In genomic region chr12:12432373-12432772, GRCh38 we compare ENCODE assay signal across 10 cellular contexts.
A peak's percentile ranks its signal among the peaks of the same experiment; 100 is the strongest.
DNase-seq lines count a peak whose midpoint lies in the region; ATAC-seq and TF ChIP-seq lines count a peak whose summit lies in the region.
"Had no signal": no experiment of that assay in that cellular context is flagged by ENCODE, and none has a peak within 500 bp of the region (broad histone marks: within the 10 kb centered on the region; RNA-seq: fewer than 3 reads in every experiment).

No MANE protein-coding gene starts in this region.

- H3K27ac ChIP-seq in CD4-positive, alpha-beta memory T cell (ENCODE audit: low read depth, low read length) = no peak overlapping the region
- H3K27ac ChIP-seq in breast epithelium (peak overlapping the region; percentile 66 to 74), lung (ENCODE audit: low read depth in 1 of 2, low read length in 1 of 2) (no peak overlapping the region)

- intact Hi-C loops in CD4-positive, alpha-beta memory T cell (cut with micrococcal nuclease) = no loop called here
- intact Hi-C loops in breast epithelium (cut with DNase I; ENCODE audit: low total_unique reads) = no loop called here

- peaks cover 27% of the 10 kb centered on the region in 2 donors for H3K36me3 Mint-ChIP-seq in CD4-positive, alpha-beta memory T cell

- no peak for TF ChIP-seq CTCF in breast epithelium (IDR thresholded peaks at IDR 0.05)
- no peak for TF ChIP-seq CTCF in lung (IDR thresholded peaks at IDR 0.05; ENCODE audit: control extremely low read depth, extremely low read depth)

- peaks cover 59% of the 10 kb centered on the region for H3K4me1 ChIP-seq in CD4-positive, alpha-beta memory T cell (ENCODE audit: insufficient read depth, low read length)
- H3K4me1 ChIP-seq in breast epithelium (no peaks in the 10 kb centered on the region), lung (ENCODE audit: control insufficient read depth in 2 of 2, insufficient read depth in 2 of 2, low read length in 2 of 2) (peaks cover 0 to 8% of the 10 kb centered on the region in 2 donors)

- H3K9me3 Mint-ChIP-seq in CD4-positive, alpha-beta memory T cell = peaks cover 0 to 4% (median under 1%) of the 10 kb centered on the region in 8 donors

- POLR2A ChIA-PET in CD4-positive, alpha-beta memory T cell (lab: Charles Lee; ENCODE audit: partially characterized antibody) = interaction anchor here (0.7 to 14.9 kb wide), 5 partner anchors 10 to 71 kb away, joined by 3 to 252 read pairs (median 12); no protein-coding TSS in a partner anchor

- H3K27me3 ChIP-seq in CD4-positive, alpha-beta memory T cell (ENCODE audit: insufficient read depth, low read length) = no peaks in the 10 kb centered on the region
- H3K27me3 ChIP-seq in breast epithelium = no peaks in the 10 kb centered on the region
- no peaks in the 10 kb centered on the region for H3K27me3 ChIP-seq in lung (ENCODE audit: control insufficient read depth, insufficient read depth)

- peaks cover 45 to 90% (median 56%) of the 10 kb centered on the region in 4 donors for H3K4me1 Mint-ChIP-seq in CD4-positive, alpha-beta memory T cell

- no peaks in the 10 kb centered on the region for H3K9me3 ChIP-seq in CD4-positive, alpha-beta memory T cell (ENCODE audit: control insufficient read depth in 1 of 2, low read length in 2 of 2)
- H3K9me3 ChIP-seq in breast epithelium (no peaks in the 10 kb centered on the region), lung (ENCODE audit: control insufficient read depth in 2 of 2, insufficient read depth in 1 of 2, low read length in 1 of 2) (no peaks in the 10 kb centered on the region)

- H3K36me3 ChIP-seq in CD4-positive, alpha-beta memory T cell (ENCODE audit: insufficient read depth, low read length) = no peaks in the 10 kb centered on the region
- H3K36me3 ChIP-seq in breast epithelium = no peaks in the 10 kb centered on the region
- H3K36me3 ChIP-seq in lung (ENCODE audit: control insufficient read depth in 2 of 2, insufficient read depth in 2 of 2, low read length in 2 of 2) = peaks cover 0 to 3% of the 10 kb centered on the region in 2 donors

- H3K27me3 Mint-ChIP-seq in CD4-positive, alpha-beta memory T cell = no peaks in the 10 kb centered on the region

- ATAC-seq in lung (ENCODE audit: insufficient read depth, low FRiP score) (peak; percentile 14), GM18498 (IDR thresholded peaks at IDR 0.05; ENCODE audit: unreplicated experiment) (no peak), HG02885 (IDR thresholded peaks at IDR 0.05; ENCODE audit: poor library complexity, unreplicated experiment) (no peak)

- peak overlapping the region in 6 of 8 donors; percentile 6 to 82 (median 45) for H3K4me3 Mint-ChIP-seq in CD4-positive, alpha-beta memory T cell

- DNase-seq in CD4-positive, alpha-beta memory T cell = no peak
- DNase-seq in LHCN-M2 (ENCODE audit: low read depth) (peak; percentile 30), breast epithelium (ENCODE audit: low spot score in 2 of 2) (no peak), lung (ENCODE audit: low spot score) (no peak), SKM-1 treated with dmso at 0.1 percent for 144 hours (lab: John Stamatoyannopoulos, UW; ENCODE audit: unreplicated experiment) (no peak)
- no peak for DNase-seq in activated CD4-positive, alpha-beta T cell treated with anti-CD3 and anti-CD28 coated beads for 1 hour
- DNase-seq: Kasumi-1 had no signal

- no peak for TF ChIP-seq POLR2A in breast epithelium (IDR thresholded peaks at IDR 0.05)

- CTCF ChIA-PET in CD4-positive, alpha-beta memory T cell (lab: Charles Lee; ENCODE audit: partially characterized antibody) = interaction anchor here (1.8 to 2.0 kb wide), 2 partner anchors 10 to 56 kb away, joined by 4 to 5 read pairs; no protein-coding TSS in a partner anchor

- no peak overlapping the region for H3K4me3 ChIP-seq in CD4-positive, alpha-beta memory T cell (ENCODE audit: low read length in 2 of 2)
- H3K4me3 ChIP-seq in breast epithelium (no peak overlapping the region), lung (no peak overlapping the region)
- H3K4me3 ChIP-seq: skin epidermis had no signal

- peak overlapping the region in 5 of 7 donors; percentile 19 to 84 (median 60) for H3K27ac Mint-ChIP-seq in CD4-positive, alpha-beta memory T cell

Comparison
In these comparisons a context has a peak if more than half of its experiments do, and no peak if none do; other contexts are left out.
1. H3K27ac ChIP-seq: peak in breast epithelium (2 of 2); none in CD4-positive, alpha-beta memory T cell (single experiment) and lung (0 of 2).